ENCODE assay signal across 38 cellular contexts in genomic region chr4:139443661-139444060, GRCh38.
"Had no signal": no experiment of that assay in that cellular context is flagged by ENCODE, and none has a peak within 500 bp of the region (broad histone marks: within the 10 kb centered on the region; RNA-seq: fewer than 3 reads in every experiment).

No MANE protein-coding gene starts in this region.

- H3K27me3 Mint-ChIP-seq: activated CD4-positive, alpha-beta memory T cell treated with anti-CD3 and anti-CD28 coated beads, Interleukin-2, amount 10 ng/mL, durations not matched to agents 7 days and 5 days; activated CD4-positive, alpha-beta T cell treated with anti-CD3 and anti-CD28 coated beads for 36 hours; activated CD4-positive, alpha-beta T cell treated with anti-CD3 and anti-CD28 coated beads, Interleukin-2, amount 10 ng/mL, durations not matched to agents 7 days and 5 days; activated CD8-positive, alpha-beta memory T cell treated with anti-CD3 and anti-CD28 coated beads, Interleukin-2, amount 10 ng/mL, durations not matched to agents 7 days and 5 days; activated naive CD4-positive, alpha-beta T cell treated with anti-CD3 and anti-CD28 coated beads, Interleukin-2, amount 10 ng/mL, durations not matched to agents 7 days and 5 days; activated naive CD4-positive, alpha-beta T cell treated with anti-CD3 and anti-CD28 coated beads, Interleukin-2, amount 50 U/mL, for 24 hours; activated naive CD8-positive, alpha-beta T cell; activated naive CD8-positive, alpha-beta T cell treated with anti-CD3 and anti-CD28 coated beads, Interleukin-2, amount 10 ng/mL, durations not matched to agents 7 days and 5 days; activated naive CD8-positive, alpha-beta T cell treated with anti-CD3 and anti-CD28 coated beads, Interleukin-2, amount 50 U/mL, for 24 hours; activated T-cell treated with anti-CD3 and anti-CD28 coated beads, Interleukin-2, amount 50 U/mL, for 24 hours; brain; central memory CD8-positive, alpha-beta T cell had no signal

- ATAC-seq: activated CD4-positive, alpha-beta T cell treated with anti-CD3 and anti-CD28 coated beads for 36 hours; activated CD4-positive, CD25-positive, alpha-beta regulatory T cell treated with anti-CD3 and anti-CD28 coated beads, Interleukin-2, amount 50 U/mL, for 24 hours; activated CD8-positive, alpha-beta memory T cell treated with anti-CD3 and anti-CD28 coated beads, Interleukin-2, amount 10 ng/mL, durations not matched to agents 7 days and 5 days; activated CD8-positive, alpha-beta T cell treated with anti-CD3 and anti-CD28 coated beads, Interleukin-2, amount 10 ng/mL, durations not matched to agents 7 days and 5 days; activated naive CD8-positive, alpha-beta T cell treated with anti-CD3 and anti-CD28 coated beads, Interleukin-2, amount 50 U/mL, for 24 hours; WTC11 had no signal

- DNase-seq: activated CD4-positive, alpha-beta memory T cell treated with anti-CD3 and anti-CD28 coated beads, Interleukin-2, amount 10 ng/mL, durations not matched to agents 7 days and 5 days; activated CD4-positive, alpha-beta T cell treated with anti-CD3 and anti-CD28 coated beads for 1 hour; activated CD4-positive, alpha-beta T cell treated with anti-CD3 and anti-CD28 coated beads for 36 hours; activated CD4-positive, alpha-beta T cell treated with anti-CD3 and anti-CD28 coated beads for 48 hours; activated CD4-positive, alpha-beta T cell treated with anti-CD3 and anti-CD28 coated beads, Interleukin-2, amount 10 ng/mL, durations not matched to agents 7 days and 5 days; activated CD4-positive, alpha-beta T cell treated with anti-CD3 and anti-CD28 coated beads, Interleukin-2, amount 50 U/mL, for 48 hours; activated CD4-positive, CD25-positive, alpha-beta regulatory T cell; activated CD8-positive, alpha-beta memory T cell treated with anti-CD3 and anti-CD28 coated beads for 24 hours; activated CD8-positive, alpha-beta memory T cell treated with anti-CD3 and anti-CD28 coated beads, Interleukin-2, amount 10 ng/mL, durations not matched to agents 7 days and 5 days; activated CD8-positive, alpha-beta memory T cell treated with anti-CD3 and anti-CD28 coated beads, Interleukin-2, amount 50 U/mL, for 48 hours; activated CD8-positive, alpha-beta T cell treated with anti-CD3 and anti-CD28 coated beads, Interleukin-2, amount 10 ng/mL, durations not matched to agents 7 days and 5 days; activated effector memory CD4-positive, alpha-beta T cell treated with Interleukin-2 at 50 U/mL for 16 hours; activated gamma-delta T cell; activated naive CD4-positive, alpha-beta T cell treated with anti-CD3 and anti-CD28 coated beads, Interleukin-2, amount 10 ng/mL, durations not matched to agents 7 days and 5 days; activated naive CD4-positive, alpha-beta T cell treated with Interleukin-2 at 50 U/mL for 16 hours; activated naive CD8-positive, alpha-beta T cell treated with anti-CD3 and anti-CD28 coated beads, Interleukin-2, amount 10 ng/mL, durations not matched to agents 7 days and 5 days; activated naive CD8-positive, alpha-beta T cell treated with anti-CD3 and anti-CD28 coated beads, Interleukin-2, amount 50 U/mL, for 24 hours; activated T-cell treated with anti-CD3 and anti-CD28 coated beads, Interleukin-2, amount 50 U/mL, for 24 hours; activated T-cell treated with anti-CD3 and anti-CD28 coated beads, Interleukin-2, amount 50 U/mL, for 48 hours; amygdala; anterior cingulate cortex; caudate nucleus; cerebellar nuclear complex; T-helper 2 cell; T-helper 9 cell; WERI-Rb-1 had no signal

- H3K4me1 Mint-ChIP-seq: activated CD4-positive, alpha-beta memory T cell treated with anti-CD3 and anti-CD28 coated beads, Interleukin-2, amount 10 ng/mL, durations not matched to agents 7 days and 5 days; activated CD4-positive, alpha-beta T cell treated with anti-CD3 and anti-CD28 coated beads for 36 hours; activated CD4-positive, alpha-beta T cell treated with anti-CD3 and anti-CD28 coated beads, Interleukin-2, amount 10 ng/mL, durations not matched to agents 7 days and 5 days; activated CD8-positive, alpha-beta memory T cell treated with anti-CD3 and anti-CD28 coated beads, Interleukin-2, amount 10 ng/mL, durations not matched to agents 7 days and 5 days; activated naive CD4-positive, alpha-beta T cell treated with anti-CD3 and anti-CD28 coated beads, Interleukin-2, amount 10 ng/mL, durations not matched to agents 7 days and 5 days; activated naive CD8-positive, alpha-beta T cell treated with anti-CD3 and anti-CD28 coated beads, Interleukin-2, amount 10 ng/mL, durations not matched to agents 7 days and 5 days; activated naive CD8-positive, alpha-beta T cell treated with anti-CD3 and anti-CD28 coated beads, Interleukin-2, amount 50 U/mL, for 24 hours; brain; central memory CD8-positive, alpha-beta T cell; WTC11 had no signal

- H3K4me3 ChIP-seq: ascending aorta, cardiac muscle cell had no signal

- H3K4me1 ChIP-seq: ascending aorta had no signal

- H3K27me3 ChIP-seq: ascending aorta, cardiac muscle cell had no signal

- H3K36me3 ChIP-seq: ascending aorta, cardiac muscle cell, WERI-Rb-1 had no signal

- FAIRE-seq: bronchial epithelial cell had no signal

- H3K27ac ChIP-seq: ascending aorta, cardiac muscle cell, WERI-Rb-1 had no signal

- H3K27ac Mint-ChIP-seq: activated CD4-positive, alpha-beta memory T cell treated with anti-CD3 and anti-CD28 coated beads, Interleukin-2, amount 10 ng/mL, durations not matched to agents 7 days and 5 days; activated CD4-positive, alpha-beta T cell treated with anti-CD3 and anti-CD28 coated beads for 36 hours; activated CD4-positive, alpha-beta T cell treated with anti-CD3 and anti-CD28 coated beads, Interleukin-2, amount 10 ng/mL, durations not matched to agents 7 days and 5 days; activated CD8-positive, alpha-beta memory T cell treated with anti-CD3 and anti-CD28 coated beads, Interleukin-2, amount 10 ng/mL, durations not matched to agents 7 days and 5 days; activated CD8-positive, alpha-beta T cell treated with anti-CD3 and anti-CD28 coated beads, Interleukin-2, amount 10 ng/mL, durations not matched to agents 7 days and 5 days; activated naive CD4-positive, alpha-beta T cell treated with anti-CD3 and anti-CD28 coated beads, Interleukin-2, amount 10 ng/mL, durations not matched to agents 7 days and 5 days; activated naive CD4-positive, alpha-beta T cell treated with anti-CD3 and anti-CD28 coated beads, Interleukin-2, amount 50 U/mL, for 24 hours; activated naive CD8-positive, alpha-beta T cell; activated naive CD8-positive, alpha-beta T cell treated with anti-CD3 and anti-CD28 coated beads, Interleukin-2, amount 10 ng/mL, durations not matched to agents 7 days and 5 days; activated naive CD8-positive, alpha-beta T cell treated with anti-CD3 and anti-CD28 coated beads, Interleukin-2, amount 50 U/mL, for 24 hours; activated T-cell treated with anti-CD3 and anti-CD28 coated beads, Interleukin-2, amount 50 U/mL, for 24 hours; activated T-helper 2 cell treated with anti-CD3 and anti-CD28 coated beads, Interferon-gamma antibody, Interleukin-2, Interleukin-4, amounts not matched to agents 10 μg/mL and 5 μg/mL and 100 μg/mL, durations not matched to agents 14 hours and 24 hours and 36 hours; brain; T-helper 1 cell treated with Interleukin-12 subunit alpha and Interleukin-12 subunit beta and Interleukin-4 antibody, amounts not matched to agents 30 μg/mL and 1 μg/mL, for 36 hours; T-helper 2 cell treated with Interferon-gamma antibody and Interleukin-4, amounts not matched to agents 5 μg/mL and 100 μg/mL, for 36 hours had no signal

- H3K4me3 Mint-ChIP-seq: activated CD4-positive, alpha-beta memory T cell treated with anti-CD3 and anti-CD28 coated beads, Interleukin-2, amount 10 ng/mL, durations not matched to agents 7 days and 5 days; activated CD4-positive, alpha-beta T cell treated with anti-CD3 and anti-CD28 coated beads for 36 hours; activated CD4-positive, alpha-beta T cell treated with anti-CD3 and anti-CD28 coated beads, Interleukin-2, amount 10 ng/mL, durations not matched to agents 7 days and 5 days; activated CD8-positive, alpha-beta memory T cell treated with anti-CD3 and anti-CD28 coated beads, Interleukin-2, amount 10 ng/mL, durations not matched to agents 7 days and 5 days; activated CD8-positive, alpha-beta T cell treated with anti-CD3 and anti-CD28 coated beads, Interleukin-2, amount 10 ng/mL, durations not matched to agents 7 days and 5 days; activated naive CD4-positive, alpha-beta T cell treated with anti-CD3 and anti-CD28 coated beads, Interleukin-2, amount 10 ng/mL, durations not matched to agents 7 days and 5 days; activated naive CD4-positive, alpha-beta T cell treated with anti-CD3 and anti-CD28 coated beads, Interleukin-2, amount 50 U/mL, for 24 hours; activated naive CD8-positive, alpha-beta T cell; activated naive CD8-positive, alpha-beta T cell treated with anti-CD3 and anti-CD28 coated beads, Interleukin-2, amount 10 ng/mL, durations not matched to agents 7 days and 5 days; activated naive CD8-positive, alpha-beta T cell treated with anti-CD3 and anti-CD28 coated beads, Interleukin-2, amount 50 U/mL, for 24 hours; activated T-cell treated with anti-CD3 and anti-CD28 coated beads, Interleukin-2, amount 50 U/mL, for 24 hours; brain; central memory CD8-positive, alpha-beta T cell; T-helper 1 cell treated with Interleukin-12 subunit alpha and Interleukin-12 subunit beta and Interleukin-4 antibody, amounts not matched to agents 30 μg/mL and 1 μg/mL, for 36 hours; T-helper 2 cell treated with Interferon-gamma antibody and Interleukin-4, amounts not matched to agents 5 μg/mL and 100 μg/mL, for 36 hours; WTC11 had no signal
